ENCODE assay signal across 1 cellular context in genomic region chr12:116495260-116495659, GRCh38.
TF ChIP-seq lines count a peak whose summit lies in the region.

No MANE protein-coding gene starts in this region.

TF ChIP-seq in HCT116, 20 proteins besides CTCF, POLR2A, EP300 and RAD21 (continued from another document):
- TF ChIP-seq SRF (IDR thresholded peaks at IDR 0.05; ENCODE audit: low read depth) (peak; percentile 79), ELF1 (IDR thresholded peaks at IDR 0.05; ENCODE audit: borderline replicate concordance, low read depth) (no peak), SP1 (IDR thresholded peaks at IDR 0.05; ENCODE audit: low read depth) (peak; percentile 98), POLR2AphosphoS5 (IDR thresholded peaks at IDR 0.05; ENCODE audit: low read depth, low read length) (peak; percentile 68), ZNF274 (IDR thresholded peaks at IDR 0.05; ENCODE audit: low read depth, low read length) (no peak), JUND (IDR thresholded peaks at IDR 0.05) (peak; percentile 97), SIN3A (IDR thresholded peaks at IDR 0.05; ENCODE audit: low read depth) (peak; percentile 99), FOSL1 (IDR thresholded peaks at IDR 0.05; ENCODE audit: low read depth) (peak; percentile 95), TCF7L2 (IDR thresholded peaks at IDR 0.05; ENCODE audit: borderline replicate concordance, extremely low read depth, insufficient read depth, insufficient read length) (peak; percentile 76), CEBPB (IDR thresholded peaks at IDR 0.05; ENCODE audit: low read depth) (peak; percentile 61), EZH2phosphoT487 (IDR thresholded peaks at IDR 0.05; ENCODE audit: borderline replicate concordance) (no peak), ZFX (IDR thresholded peaks at IDR 0.05) (no peak), YY1 (IDR thresholded peaks at IDR 0.05; ENCODE audit: extremely low read depth, insufficient replicate concordance, low read depth, low read length) (no peak)
- TF ChIP-seq, protein P1, sequence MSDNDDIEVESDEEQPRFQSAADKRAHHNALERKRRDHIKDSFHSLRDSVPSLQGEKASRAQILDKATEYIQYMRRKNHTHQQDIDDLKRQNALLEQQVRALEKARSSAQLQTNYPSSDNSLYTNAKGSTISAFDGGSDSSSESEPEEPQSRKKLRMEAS (IDR thresholded peaks at IDR 0.05) = peak; percentile 93
